ENCODE assay signal across 14 cellular contexts in genomic region chr1:32454726-32455125, GRCh38. TPM values are rescaled to one million over a fixed set of nuclear protein-coding genes. Genes with fewer than 3 reads are reported as not detected.
DNase-seq lines count a peak whose midpoint lies in the region; ATAC-seq and TF ChIP-seq lines count a peak whose summit lies in the region.
"Had no signal": no experiment of that assay in that cellular context is flagged by ENCODE, and none has a peak within 500 bp of the region (broad histone marks: within the 10 kb centered on the region; RNA-seq: fewer than 3 reads in every experiment).

No MANE protein-coding gene starts in this region.

- peak; percentile 9 for DNase-seq in GM23248
- peak; percentile 43 for DNase-seq in NCI-H2081 treated with DMSO at 0.1 percent for 48 hours (lab: John Stamatoyannopoulos, UW)
- DNase-seq in astrocyte of the hippocampus (ENCODE audit: low read depth, low spot score): peak; percentile 17
- DNase-seq in right lobe of liver: peak in 1 of 3 donors; percentile 29
- no peak for DNase-seq in lower lobe of right lung
- DNase-seq in activated T-cell treated with anti-CD3 and anti-CD28 coated beads, Interleukin-2, amount 50 U/mL, for 48 hours: no peak
- no peak for DNase-seq in NCI-H1436 treated with DMSO at 0.1 percent for 48 hours (lab: John Stamatoyannopoulos, UW)
- DNase-seq: activated T-cell treated with anti-CD3 and anti-CD28 coated beads, Interleukin-2, amount 50 U/mL, for 1 hour; CD4-positive, alpha-beta memory T cell; IMR-90 had no signal

- no peaks in the 10 kb centered on the region for H3K36me3 ChIP-seq in GM23248 (ENCODE audit: low read depth)
- H3K36me3 ChIP-seq in right lobe of liver: no peaks in the 10 kb centered on the region
- no peaks in the 10 kb centered on the region for H3K36me3 ChIP-seq in lower lobe of right lung
- H3K36me3 ChIP-seq: cardiac muscle cell had no signal

- no peak overlapping the region for H3K27ac ChIP-seq in GM23248
- H3K27ac ChIP-seq in right lobe of liver: no peak overlapping the region
- H3K27ac ChIP-seq in lower lobe of right lung: no peak overlapping the region
- H3K27ac ChIP-seq: cardiac muscle cell had no signal

- no peaks in the 10 kb centered on the region for H3K79me2 ChIP-seq in GM23248 (ENCODE audit: insufficient read depth)

- H3K9ac ChIP-seq in GM23248: no peak overlapping the region

- H3K4me3 ChIP-seq in GM23248 (no peak overlapping the region), right lobe of liver (no peak overlapping the region), lower lobe of right lung (no peak overlapping the region)
- H3K4me3 ChIP-seq: cardiac muscle cell, GM12878, lung had no signal

- in situ Hi-C loops in GM23248 (cut with MboI): no loop called here

- peaks cover 6% of the 10 kb centered on the region; the same call in 1 of the 2 replicates for H3K27me3 ChIP-seq in GM23248 (replicated peaks; ENCODE audit: insufficient read depth)
- H3K27me3 ChIP-seq in right lobe of liver: no peaks in the 10 kb centered on the region
- peaks cover 4% of the 10 kb centered on the region for H3K27me3 ChIP-seq in lower lobe of right lung (ENCODE audit: low read depth)
- H3K27me3 ChIP-seq: cardiac muscle cell had no signal

- TF ChIP-seq CTCF in right lobe of liver (IDR thresholded peaks at IDR 0.05): no peak
- TF ChIP-seq CTCF in lower lobe of right lung (IDR thresholded peaks at IDR 0.05): no peak

- 0 to 4% methylated on average over 1 of the region's 1 CpG for WGBS in GM23248 (ENCODE audit: low coverage in 1 of 2, low lambda C conversion rate in 2 of 2, missing lambda C conversion rate in 2 of 2), 2 experiments
- 11% methylated on average over 1 of the region's 1 CpG for WGBS in right lobe of liver (ENCODE audit: insufficient coverage, low coverage, low lambda C conversion rate, missing lambda C conversion rate)

- no peak overlapping the region for H2AFZ ChIP-seq in GM23248

- H3K9me3 ChIP-seq in GM23248 (ENCODE audit: low read depth) (no peaks in the 10 kb centered on the region), right lobe of liver (no peaks in the 10 kb centered on the region), lower lobe of right lung (peaks cover 16% of the 10 kb centered on the region)

- no peaks in the 10 kb centered on the region for H3K9me2 ChIP-seq in GM23248 (ENCODE audit: insufficient read depth)

- ATAC-seq in right lobe of liver (peak; percentile 24 to 68 (median 36)), lower lobe of right lung (no peak), HG02840 (IDR thresholded peaks at IDR 0.05; ENCODE audit: low FRiP score, unreplicated experiment) (no peak)
- ATAC-seq: GM12878 had no signal

- no peak overlapping the region for H3K4me2 ChIP-seq in GM23248 (ENCODE audit: unreplicated experiment)

- H3K4me1 ChIP-seq in GM23248 (ENCODE audit: insufficient read depth) (no peaks in the 10 kb centered on the region), right lobe of liver (no peaks in the 10 kb centered on the region), lower lobe of right lung (no peaks in the 10 kb centered on the region)

- H4K20me1 ChIP-seq in GM23248 (ENCODE audit: insufficient read depth): no peaks in the 10 kb centered on the region

- no peak for TF ChIP-seq POLR2A in right lobe of liver (IDR thresholded peaks at IDR 0.05)

- no peaks in the 10 kb centered on the region for H3F3A ChIP-seq in GM23248 (ENCODE audit: insufficient read depth)

- intact Hi-C loops in right lobe of liver (cut with DNase I): no loop called here
- intact Hi-C loops in lower lobe of right lung (cut with DNase I): no loop called here

RNA-seq across cellular contexts. Expression of gene ZBTB8B, which starts 10.1 kb away (rescaled TPM):
- not detected in 2 replicates for total RNA-seq in GM23248 (2014; rRNA removed; shearing (Covaris generic))
- not detected in 2 replicates for polyA plus RNA-seq in GM23248 (2016; fragmentation: Nextera tagmentation; extraction: Ambion mirVana)
- not detected for total RNA-seq in right lobe of liver
- total RNA-seq in lower lobe of right lung: 0.03 TPM
- total RNA-seq: CD4-positive, alpha-beta memory T cell; IMR-90 had no signal
- polyA plus RNA-seq: CD4-positive, alpha-beta memory T cell; IMR-90 had no signal

Comparison
In these comparisons a context has a peak if more than half of its experiments do, and no peak if none do; other contexts are left out.
1. DNase-seq: peak in GM23248 (single experiment), NCI-H2081 treated with DMSO at 0.1 percent for 48 hours (single experiment) and astrocyte of the hippocampus (single experiment); none in lower lobe of right lung (single experiment), activated T-cell treated with anti-CD3 and anti-CD28 coated beads, Interleukin-2, amount 50 U/mL, for 48 hours (0 of 2) and NCI-H1436 treated with DMSO at 0.1 percent for 48 hours (single experiment).
2. ATAC-seq: peak in right lobe of liver (4 of 4); none in lower lobe of right lung (0 of 2) and HG02840 (single experiment).